In genomic region chr6:83815631-83816030, GRCh38 we compare ENCODE assay signal across 18 cellular contexts. TPM values are rescaled to one million over a fixed set of nuclear protein-coding genes. Genes with fewer than 3 reads are reported as not detected.
DNase-seq lines count a peak whose midpoint lies in the region; ATAC-seq and TF ChIP-seq lines count a peak whose summit lies in the region.
"Had no signal": no experiment of that assay in that cellular context is flagged by ENCODE, and none has a peak within 500 bp of the region (broad histone marks: within the 10 kb centered on the region; RNA-seq: fewer than 3 reads in every experiment).

No MANE protein-coding gene starts in this region.

- no peaks in the 10 kb centered on the region for H3K36me3 Mint-ChIP-seq in GM23338 (ENCODE audit: low read depth)
- H3K36me3 Mint-ChIP-seq: naive B cell had no signal

- no peak overlapping the region for H3K4me3 ChIP-seq in PC-3 (ENCODE audit: low read length)
- H3K4me3 ChIP-seq in choroid plexus epithelial cell (ENCODE audit: low read depth, low read length), result no peak overlapping the region
- H3K4me3 ChIP-seq in GM23338, result no peak overlapping the region
- H3K4me3 ChIP-seq: BLaER1, GM12878, left ventricle myocardium inferior, prostate gland had no signal

- H3K36me3 ChIP-seq in PC-3 (ENCODE audit: low read depth, low read length), result no peaks in the 10 kb centered on the region
- H3K36me3 ChIP-seq in GM23338 (ENCODE audit: insufficient read depth), result no peaks in the 10 kb centered on the region
- H3K36me3 ChIP-seq: BLaER1, left ventricle myocardium inferior, prostate gland had no signal

- H3K4me3 Mint-ChIP-seq in GM23338, result no peak overlapping the region
- H3K4me3 Mint-ChIP-seq: activated CD8-positive, alpha-beta T cell treated with anti-CD3 and anti-CD28 coated beads, Interleukin-2, amount 10 ng/mL, durations not matched to agents 7 days and 5 days; dendritic cell treated with granulocyte-macrophage colony-stimulating factor and Interleukin-4, amounts not matched to agents 40 ng/mL and 50 ng/mL, for 4 days; naive B cell had no signal

- no peaks in the 10 kb centered on the region; the same call in 1 of the 2 replicates for H3K4me1 ChIP-seq in PC-3 (ENCODE audit: insufficient read depth, low read length)
- no peaks in the 10 kb centered on the region for H3K4me1 ChIP-seq in GM23338 (ENCODE audit: insufficient read depth)
- H3K4me1 ChIP-seq: BLaER1, left ventricle myocardium inferior, prostate gland had no signal

- H3K9me3 Mint-ChIP-seq in GM23338, result no peaks in the 10 kb centered on the region
- H3K9me3 Mint-ChIP-seq: dendritic cell treated with granulocyte-macrophage colony-stimulating factor and Interleukin-4, amounts not matched to agents 40 ng/mL and 50 ng/mL, for 4 days had no signal

- no peaks in the 10 kb centered on the region for H3K4me1 Mint-ChIP-seq in GM23338
- H3K4me1 Mint-ChIP-seq: naive B cell had no signal

- peak; percentile 5 for DNase-seq in H4 (ENCODE audit: low spot score)
- peak; percentile 56 for DNase-seq in PC-3
- DNase-seq in choroid plexus epithelial cell (ENCODE audit: low read depth), result peak; percentile 32
- peak; percentile 26 for DNase-seq in non-pigmented ciliary epithelial cell (ENCODE audit: low read depth)
- DNase-seq in GM23338 (ENCODE audit: low spot score), result no peak
- DNase-seq: activated CD8-positive, alpha-beta T cell treated with anti-CD3 and anti-CD28 coated beads, Interleukin-2, amount 10 ng/mL, durations not matched to agents 7 days and 5 days; left ventricle myocardium inferior; naive B cell; NCI-H1092; NCI-H446 had no signal

- no TSS peak for BruUV-seq in PC-3 (replicated peaks; lab: Mats Ljungman, UMichigan)

- intact Hi-C loops in PC-3 (cut with micrococcal nuclease), result no loop called here

- no peaks in the 10 kb centered on the region for H3K9me2 ChIP-seq in PC-3 (replicated peaks; ENCODE audit: low read length)
- no peaks in the 10 kb centered on the region; the same call in 1 of the 2 replicates for H3K9me2 ChIP-seq in GM23338 (ENCODE audit: insufficient read depth)

- POLR2A ChIA-PET in PC-3 (lab: Charles Lee; ENCODE audit: unreplicated experiment), result no interaction called here

- H3K9me3 ChIP-seq in PC-3 (ENCODE audit: low read length), result no peaks in the 10 kb centered on the region
- H3K9me3 ChIP-seq: BLaER1, left ventricle myocardium inferior, prostate gland had no signal

- H3F3A ChIP-seq in PC-3 (ENCODE audit: low read length, unreplicated experiment) (no peaks in the 10 kb centered on the region), GM23338 (replicated peaks; ENCODE audit: low read depth) (no peaks in the 10 kb centered on the region)

- H3K27ac ChIP-seq in PC-3 (ENCODE audit: low read length) (no peak overlapping the region), GM23338 (ENCODE audit: low read depth) (no peak overlapping the region)
- H3K27ac ChIP-seq: BLaER1, left ventricle myocardium inferior, prostate gland had no signal

- no peaks in the 10 kb centered on the region for H3K79me2 ChIP-seq in PC-3 (ENCODE audit: low read length)
- H3K79me2 ChIP-seq in GM23338 (replicated peaks; ENCODE audit: insufficient read depth), result no peaks in the 10 kb centered on the region

- H4K20me1 ChIP-seq in PC-3 (ENCODE audit: low read length) (no peaks in the 10 kb centered on the region), GM23338 (replicated peaks; ENCODE audit: insufficient read depth) (no peaks in the 10 kb centered on the region)
- H4K20me1 ChIP-seq: BLaER1 had no signal

- TF ChIP-seq CTCF in PC-3 (conservative IDR thresholded peaks at IDR 0.05; ENCODE audit: low read depth, low read length) (no peak), choroid plexus epithelial cell (conservative IDR thresholded peaks at IDR 0.05; ENCODE audit: low read depth, low read length) (no peak), GM23338 (conservative IDR thresholded peaks at IDR 0.05; ENCODE audit: low read depth in 2 of 2) (no peak)

- no peak overlapping the region for H3K9ac ChIP-seq in PC-3 (ENCODE audit: low read length)
- H3K9ac ChIP-seq: BLaER1 had no signal

- ATAC-seq in PC-3 (peak; percentile 78), GM23338 (no peak), GM21528 (IDR thresholded peaks at IDR 0.05; ENCODE audit: low FRiP score, unreplicated experiment) (no peak), HG03280 (IDR thresholded peaks at IDR 0.05; ENCODE audit: unreplicated experiment) (no peak), GM21367 (IDR thresholded peaks at IDR 0.05; ENCODE audit: unreplicated experiment) (no peak)
- ATAC-seq: activated CD8-positive, alpha-beta T cell treated with anti-CD3 and anti-CD28 coated beads, Interleukin-2, amount 10 ng/mL, durations not matched to agents 7 days and 5 days; GM12878 had no signal

- H3K27me3 ChIP-seq in PC-3 (ENCODE audit: low read length) (0 out of 2 replicates have a peak, but pooled peaks cover 5% of the 10 kb centered on the region), GM23338 (ENCODE audit: insufficient read depth) (no peaks in the 10 kb centered on the region)
- H3K27me3 ChIP-seq: BLaER1 had no signal

- H2AFZ ChIP-seq in PC-3 (ENCODE audit: low read length) (no peak overlapping the region), GM23338 (no peak overlapping the region)

- H3K4me2 ChIP-seq in PC-3 (ENCODE audit: low read length) (no peak overlapping the region), GM23338 (no peak overlapping the region)
- H3K4me2 ChIP-seq: BLaER1 had no signal

- H3K27me3 Mint-ChIP-seq in GM23338 (ENCODE audit: insufficient read depth, low read depth, poor library complexity), result no peaks in the 10 kb centered on the region
- H3K27me3 Mint-ChIP-seq: dendritic cell treated with granulocyte-macrophage colony-stimulating factor and Interleukin-4, amounts not matched to agents 40 ng/mL and 50 ng/mL, for 4 days had no signal

- CTCF ChIA-PET in PC-3 (lab: Charles Lee), result no interaction called here

- H3K27ac Mint-ChIP-seq in GM23338, result no peak overlapping the region
- H3K27ac Mint-ChIP-seq: activated CD8-positive, alpha-beta T cell treated with anti-CD3 and anti-CD28 coated beads, Interleukin-2, amount 10 ng/mL, durations not matched to agents 7 days and 5 days; dendritic cell treated with granulocyte-macrophage colony-stimulating factor and Interleukin-4, amounts not matched to agents 40 ng/mL and 50 ng/mL, for 4 days; naive B cell had no signal

TF ChIP-seq in GM23338, 12 proteins besides CTCF, POLR2A, EP300 and RAD21 (continues in another document):
- TF ChIP-seq NANOG (IDR thresholded peaks at IDR 0.05; ENCODE audit: borderline replicate concordance), result no peak
- no peak for TF ChIP-seq ZNF114 (CRISPR knock-in tag; IDR thresholded peaks at IDR 0.05)

RNA-seq across cellular contexts. Expression of gene RIPPLY2, which starts 37.5 kb away (rescaled TPM):
- not detected in 2 replicates for total RNA-seq in H4 (2014; rRNA removed; shearing (Covaris generic))
- not detected in 2 replicates for total RNA-seq in PC-3 (2014; rRNA removed)
- 3.4 and 5.4 TPM in 2 replicates for total RNA-seq in GM23338 (2014; rRNA removed; shearing (Covaris generic))
- polyA plus RNA-seq in GM23338 (2016; fragmentation: Nextera tagmentation; extraction: Ambion mirVana), result 4.0 and 6.0 TPM in 2 replicates
- total RNA-seq: activated CD8-positive, alpha-beta T cell treated with anti-CD3 and anti-CD28 coated beads, Interleukin-2, amount 10 ng/mL, durations not matched to agents 7 days and 5 days; left ventricle myocardium inferior; subcutaneous adipose tissue had no signal

RNA-seq across cellular contexts. Expression of gene CYB5R4, which starts 43.9 kb away (rescaled TPM):
- 13.9 and 24.6 TPM in 2 replicates for total RNA-seq in H4 (2014; rRNA removed; shearing (Covaris generic))
- 5.1 and 5.6 TPM in 2 replicates for total RNA-seq in PC-3 (2014; rRNA removed)
- total RNA-seq in GM23338 (2014; rRNA removed; shearing (Covaris generic)), result 17.2 and 19.2 TPM in 2 replicates
- 6.6 and 8.9 TPM in 2 replicates for polyA plus RNA-seq in GM23338 (2016; fragmentation: Nextera tagmentation; extraction: Ambion mirVana)
